Comparison of ENCODE assay signal across 11 cellular contexts in the genomic region with DNA sequence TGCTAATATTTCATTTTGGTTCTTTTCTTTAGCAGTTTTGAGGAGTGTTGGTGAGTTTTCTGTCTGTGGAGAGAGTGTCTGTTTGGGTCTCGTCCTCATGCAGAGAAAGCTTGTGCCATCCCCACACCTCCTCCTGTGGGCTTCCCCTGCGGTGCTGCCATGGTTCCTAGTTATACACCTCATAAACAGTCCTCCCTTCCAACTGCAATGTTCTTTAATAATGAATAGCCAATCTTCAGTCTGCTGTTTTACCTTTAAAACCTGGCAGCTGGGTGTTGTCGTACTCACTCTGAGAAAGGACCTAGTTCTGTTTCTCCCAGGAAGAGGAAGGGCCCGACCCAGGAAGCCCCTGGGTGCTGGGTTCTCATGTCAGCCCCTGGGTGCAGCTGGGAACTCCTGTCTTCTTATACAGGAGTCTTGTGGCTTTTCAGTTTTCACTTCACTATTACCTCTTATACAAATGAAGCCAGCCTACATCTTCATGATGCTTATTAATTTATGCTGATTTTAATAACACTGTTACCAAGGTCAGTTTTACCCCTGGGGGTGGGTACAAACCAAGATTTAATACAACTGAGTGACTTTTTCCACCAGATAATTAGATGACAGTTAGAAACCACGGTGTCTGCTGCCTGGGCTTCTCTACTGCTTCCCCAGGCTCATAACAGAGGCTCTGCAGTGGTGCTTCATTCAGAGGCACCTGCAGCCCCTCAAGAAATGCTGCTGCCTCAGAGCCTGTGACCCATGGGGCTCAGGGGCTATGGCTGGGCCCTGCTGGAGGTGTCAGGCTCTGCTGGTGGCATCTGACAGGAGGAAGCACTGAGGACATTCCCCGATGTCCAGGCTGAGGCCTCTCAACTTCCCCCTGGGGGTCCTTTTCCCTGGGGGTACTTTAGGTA. TPM values are rescaled to one million over a fixed set of nuclear protein-coding genes. Genes with fewer than 3 reads are reported as not detected.
DNase-seq lines count a peak whose midpoint lies in the region; ATAC-seq and TF ChIP-seq lines count a peak whose summit lies in the region.
"Had no signal": no experiment of that assay in that cellular context is flagged by ENCODE, and none has a peak within 500 bp of the region (broad histone marks: within the 10 kb centered on the region; RNA-seq: fewer than 3 reads in every experiment).

No MANE protein-coding gene starts in this region.

- peak; percentile 48 for ATAC-seq in GM21737 (IDR thresholded peaks at IDR 0.05; ENCODE audit: unreplicated experiment)
- peak; percentile 44 for ATAC-seq in stimulated activated naive CD8-positive, alpha-beta T cell treated with anti-CD3 and anti-CD28 coated beads, Interleukin-15, amount 100 ng/mL, for 72 hours
- ATAC-seq: activated CD4-positive, CD25-positive, alpha-beta regulatory T cell treated with anti-CD3 and anti-CD28 coated beads, Interleukin-2, amount 50 U/mL, for 24 hours; right lobe of liver had no signal

- no peak overlapping the region for H3K9ac ChIP-seq in MM.1S (ENCODE audit: low read length)

- H3F3A ChIP-seq in MM.1S (ENCODE audit: insufficient read depth, low read length): no peaks in the 10 kb centered on the region

- no peaks in the 10 kb centered on the region for H4K20me1 ChIP-seq in MM.1S (ENCODE audit: insufficient read depth, low read length)

- TF ChIP-seq CTCF in MM.1S (IDR thresholded peaks at IDR 0.05; ENCODE audit: low read length) (no peak), thyroid gland (IDR thresholded peaks at IDR 0.05) (no peak), A673 (conservative IDR thresholded peaks at IDR 0.05; ENCODE audit: low read depth, low read length) (no peak)

- H3K9me3 ChIP-seq in MM.1S (replicated peaks; ENCODE audit: insufficient read depth, low read length) (no peaks in the 10 kb centered on the region), thyroid gland (no peaks in the 10 kb centered on the region), A673 (ENCODE audit: low read depth, low read length, poor library complexity, severe bottlenecking) (no peaks in the 10 kb centered on the region)
- H3K9me3 ChIP-seq: right lobe of liver had no signal

- peak; percentile 53 for DNase-seq in activated CD8-positive, alpha-beta memory T cell treated with anti-CD3 and anti-CD28 coated beads for 24 hours
- DNase-seq in activated CD8-positive, alpha-beta memory T cell treated with anti-CD3 and anti-CD28 coated beads, Interleukin-2, amount 50 U/mL, for 4 hours: no peak
- DNase-seq in MM.1S (no peak), thyroid gland (no peak), A673 (ENCODE audit: low spot score) (no peak)
- peak in 1 of 2 donors; percentile 42 for DNase-seq in stimulated activated naive CD8-positive, alpha-beta T cell treated with anti-CD3 and anti-CD28 coated beads, Interleukin-15, amount 100 ng/mL, for 72 hours
- no peak for DNase-seq in central memory CD4-positive, alpha-beta T cell
- DNase-seq: IMR-90, right lobe of liver had no signal

- no peaks in the 10 kb centered on the region for H3K9me3 Mint-ChIP-seq in stimulated activated naive CD8-positive, alpha-beta T cell treated with anti-CD3 and anti-CD28 coated beads, Interleukin-15, amount 100 ng/mL, for 72 hours

- BruUV-seq in A673 (replicated peaks; lab: Mats Ljungman, UMichigan): no TSS peak

- no peak overlapping the region for H2AFZ ChIP-seq in MM.1S (ENCODE audit: low read length)

- peaks cover 95% of the 10 kb centered on the region for H3K79me2 ChIP-seq in MM.1S (ENCODE audit: low read length)

- peaks cover 68% of the 10 kb centered on the region for H3K4me1 Mint-ChIP-seq in stimulated activated naive CD8-positive, alpha-beta T cell treated with anti-CD3 and anti-CD28 coated beads, Interleukin-15, amount 100 ng/mL, for 72 hours

- H3K27ac ChIP-seq in MM.1S (ENCODE audit: low read length) (peak overlapping the region; percentile 1; the same call in 1 of the 2 replicates), thyroid gland (no peak overlapping the region), A673 (ENCODE audit: low read depth, low read length, poor library complexity, severe bottlenecking) (no peak overlapping the region)
- H3K27ac ChIP-seq: right lobe of liver had no signal

- POLR2A ChIA-PET in A673 (lab: Charles Lee; ENCODE audit: low non-redundant PET): no interaction called here

- H3K27ac Mint-ChIP-seq in stimulated activated naive CD8-positive, alpha-beta T cell treated with anti-CD3 and anti-CD28 coated beads, Interleukin-15, amount 100 ng/mL, for 72 hours: peak overlapping the region in 1 of 2 donors; percentile 85

- H3K4me3 ChIP-seq in MM.1S (ENCODE audit: low read length) (no peak overlapping the region), thyroid gland (replicated peaks in 1 of 3) (no peak overlapping the region), A673 (ENCODE audit: low read depth, low read length, poor library complexity, severe bottlenecking) (no peak overlapping the region)
- H3K4me3 ChIP-seq: right lobe of liver had no signal

- no peaks in the 10 kb centered on the region for H3K9me2 ChIP-seq in MM.1S (replicated peaks; ENCODE audit: insufficient read depth, low read length)

- CTCF ChIA-PET in A673 (lab: Charles Lee): no interaction called here

- H3K27me3 Mint-ChIP-seq in stimulated activated naive CD8-positive, alpha-beta T cell treated with anti-CD3 and anti-CD28 coated beads, Interleukin-15, amount 100 ng/mL, for 72 hours: no peaks in the 10 kb centered on the region

- H3K4me1 ChIP-seq in MM.1S (ENCODE audit: low read length) (peaks cover 50% of the 10 kb centered on the region), thyroid gland (no peaks in the 10 kb centered on the region), A673 (ENCODE audit: insufficient read depth, low read length, poor library complexity, severe bottlenecking) (no peaks in the 10 kb centered on the region)
- H3K4me1 ChIP-seq: right lobe of liver had no signal

- no peaks in the 10 kb centered on the region for H3K27me3 ChIP-seq in MM.1S (replicated peaks; ENCODE audit: insufficient read depth, low read length)
- H3K27me3 ChIP-seq in thyroid gland: no peaks in the 10 kb centered on the region
- H3K27me3 ChIP-seq in A673 (replicated peaks; ENCODE audit: insufficient read depth, low read depth, low read length, poor library complexity): no peaks in the 10 kb centered on the region
- H3K27me3 ChIP-seq: right lobe of liver had no signal

- intact Hi-C loops in thyroid gland (cut with DNase I): no loop called here
- intact Hi-C loops in A673 (cut with micrococcal nuclease; ENCODE audit: unreplicated experiment): no loop called here

- WGBS in thyroid gland, 2 donors: 88 to 92% methylated on average over 5 to 6 of the region's 6 CpGs

- no peak overlapping the region for H3K4me3 Mint-ChIP-seq in stimulated activated naive CD8-positive, alpha-beta T cell treated with anti-CD3 and anti-CD28 coated beads, Interleukin-15, amount 100 ng/mL, for 72 hours

- H3K36me3 ChIP-seq in MM.1S (replicated peaks; ENCODE audit: insufficient read depth, low read length) (peaks cover 35% of the 10 kb centered on the region), thyroid gland (peaks cover 8 to 24% of the 10 kb centered on the region in 2 donors), A673 (ENCODE audit: insufficient read depth, low read length, poor library complexity, severe bottlenecking) (peaks cover 19% of the 10 kb centered on the region)

- no peak for TF ChIP-seq POLR2A in thyroid gland (IDR thresholded peaks at IDR 0.05)

- no peak overlapping the region for H3K4me2 ChIP-seq in MM.1S (ENCODE audit: low read depth, low read length)

RNA-seq across cellular contexts. Expression of a gene that starts 59.1 kb away (rescaled TPM):
- 10 to 100 TPM; 51.5 to 68.3 (median 55.1) TPM for total RNA-seq in thyroid gland
- total RNA-seq in A673 (2021): 23.7 and 29.7 TPM in 2 replicates

RNA-seq across cellular contexts. Expression of a gene that starts 59.2 kb away (rescaled TPM):
- 10 to 100 TPM; 75.3 to 86.1 (median 81.9) TPM for total RNA-seq in thyroid gland
- total RNA-seq in A673 (2021): 30.4 and 32.5 TPM in 2 replicates
